Comparison of ENCODE assay signal across 12 cellular contexts in genomic region chr3:67329358-67329757, GRCh38.
DNase-seq lines count a peak whose midpoint lies in the region; ATAC-seq, FAIRE-seq and TF ChIP-seq lines count a peak whose summit lies in the region.
"Had no signal": no experiment of that assay in that cellular context is flagged by ENCODE, and none has a peak within 500 bp of the region (broad histone marks: within the 10 kb centered on the region; RNA-seq: fewer than 3 reads in every experiment).

No MANE protein-coding gene starts in this region.

- H3K27me3 ChIP-seq in mesendoderm (ENCODE audit: insufficient read depth, low read length, poor library complexity) (no peaks in the 10 kb centered on the region), esophagus squamous epithelium (no peaks in the 10 kb centered on the region)

- no peaks in the 10 kb centered on the region for H3K36me3 ChIP-seq in mesendoderm (ENCODE audit: control insufficient read depth, insufficient read depth, low read length)
- H3K36me3 ChIP-seq in esophagus squamous epithelium = no peaks in the 10 kb centered on the region

- H2BK5ac ChIP-seq in mesendoderm (ENCODE audit: low read length) = no peak overlapping the region

- H2AK5ac ChIP-seq in mesendoderm (ENCODE audit: low read length) = no peak overlapping the region

- H3K27ac ChIP-seq in mesendoderm (ENCODE audit: low read depth, low read length) (no peak overlapping the region), esophagus squamous epithelium (no peak overlapping the region)

- H2BK120ac ChIP-seq in mesendoderm (ENCODE audit: low read depth, low read length) = no peak overlapping the region

- no peak overlapping the region for H3K18ac ChIP-seq in mesendoderm (ENCODE audit: low read length)

- H3K56ac ChIP-seq in mesendoderm (ENCODE audit: low read length) = no peak overlapping the region

- peak; percentile 71 for DNase-seq in MV-4-11 (lab: John Stamatoyannopoulos, UW)
- peak; percentile 4 for DNase-seq in mesendoderm
- no peak for DNase-seq in HTR-8/SVneo (ENCODE audit: insufficient read length, low spot score)
- DNase-seq in esophagus squamous epithelium (lab: John Stamatoyannopoulos, UW) = no peak
- DNase-seq in GM13976 (ENCODE audit: low spot score) = no peak
- no peak for DNase-seq in left ventricle myocardium superior
- DNase-seq: amygdala; effector memory CD8-positive, alpha-beta T cell; NCI-H1694; PC-3 had no signal

- no peak overlapping the region for H2BK15ac ChIP-seq in mesendoderm (replicated peaks; ENCODE audit: low read depth)

- H3K4ac ChIP-seq in mesendoderm (ENCODE audit: low read depth, low read length) = no peak overlapping the region

- no peaks in the 10 kb centered on the region for H3K9me3 ChIP-seq in esophagus squamous epithelium

- TF ChIP-seq CTCF in esophagus squamous epithelium (IDR thresholded peaks at IDR 0.05) (no peak), GM13976 (IDR thresholded peaks at IDR 0.05; ENCODE audit: borderline replicate concordance, control extremely low read depth, extremely low read depth, insufficient read depth, missing control alignments) (no peak)

- no peaks in the 10 kb centered on the region for H3K79me2 ChIP-seq in mesendoderm (ENCODE audit: control insufficient read depth, insufficient read depth, low read length)

- TF ChIP-seq POLR2A in esophagus squamous epithelium (IDR thresholded peaks at IDR 0.05) = no peak

- H3K23ac ChIP-seq in mesendoderm (ENCODE audit: low read length) = no peak overlapping the region

- no peaks in the 10 kb centered on the region for H3K79me1 ChIP-seq in mesendoderm (ENCODE audit: low read length)

- no peak overlapping the region for H3K4me2 ChIP-seq in mesendoderm (ENCODE audit: low read length)

- no peak for FAIRE-seq in HTR-8/SVneo (lab: Jason Lieb, UNC)

- H4K8ac ChIP-seq in mesendoderm (ENCODE audit: low read depth, low read length) = no peak overlapping the region

- ATAC-seq in GM18520 (IDR thresholded peaks at IDR 0.05; ENCODE audit: unreplicated experiment) (peak; percentile 75), GM21367 (IDR thresholded peaks at IDR 0.05; ENCODE audit: unreplicated experiment) (peak; percentile 70), left ventricle myocardium superior (no peak)
- ATAC-seq: effector memory CD8-positive, alpha-beta T cell; PC-3 had no signal

- H3K9ac ChIP-seq in mesendoderm (ENCODE audit: low read length) = no peak overlapping the region

- no peak overlapping the region for H4K5ac ChIP-seq in mesendoderm (ENCODE audit: low read length)

- H3K4me3 ChIP-seq in mesendoderm (ENCODE audit: low read length) = no peak overlapping the region
- no peak overlapping the region for H3K4me3 ChIP-seq in esophagus squamous epithelium

- H3K4me1 ChIP-seq in mesendoderm (ENCODE audit: control insufficient read depth, low read depth, low read length) = no peaks in the 10 kb centered on the region
- no peaks in the 10 kb centered on the region for H3K4me1 ChIP-seq in esophagus squamous epithelium

- intact Hi-C loops in esophagus squamous epithelium (cut with DNase I) = no loop called here
- intact Hi-C loops in left ventricle myocardium superior (cut with micrococcal nuclease) = no loop called here

- no CpG with 5 or more reads among the region's 2 CpGs for WGBS in mesendoderm (ENCODE audit: extremely low coverage, insufficient coverage, low lambda C conversion rate)
- 44 to 54% methylated on average over 2 of the region's 2 CpGs for WGBS in esophagus squamous epithelium, 2 donors

- in situ Hi-C loops in GM13976 (cut with MboI; ENCODE audit: low sequenced_read_pairs, unreplicated experiment) = no loop called here

Comparison
In these comparisons a context has a peak if more than half of its experiments do, and no peak if none do; other contexts are left out.
1. DNase-seq: peak in MV-4-11 (single experiment) and mesendoderm (single experiment); none in HTR-8/SVneo (single experiment), esophagus squamous epithelium (single experiment), GM13976 (single experiment) and left ventricle myocardium superior (single experiment).